In genomic region chr5:120955795-120956194, GRCh38 we compare ENCODE assay signal across 8 cellular contexts.
"Had no signal": no experiment of that assay in that cellular context is flagged by ENCODE, and none has a peak within 500 bp of the region (broad histone marks: within the 10 kb centered on the region; RNA-seq: fewer than 3 reads in every experiment).

No MANE protein-coding gene starts in this region.

- ATAC-seq: GM23338, HCT116 had no signal

- DNase-seq: GM23248, GOT3, H7, H9, HCEC 1CT, HFFc6 had no signal
